ENCODE assay signal across 2 cellular contexts in the genomic region with DNA sequence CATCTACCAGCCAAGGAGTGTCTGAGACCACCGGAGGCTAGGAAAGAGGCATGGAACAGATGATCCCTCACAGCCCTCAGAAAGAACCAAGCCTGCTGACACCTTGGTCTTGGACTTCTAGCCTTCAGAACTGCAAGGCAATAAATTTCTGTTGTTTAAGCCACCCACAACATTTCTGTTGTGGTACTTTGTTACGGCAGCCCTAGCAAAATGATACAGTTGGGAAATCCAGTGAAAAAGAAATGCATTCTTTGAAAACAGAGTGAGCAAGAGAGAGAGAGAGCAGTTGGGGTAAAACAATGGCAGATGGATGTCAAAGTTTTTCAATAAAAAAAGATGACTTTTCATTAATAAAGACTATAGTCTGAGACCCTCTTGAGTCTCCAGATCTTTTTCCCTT.
TF ChIP-seq lines count a peak whose summit lies in the region.

No MANE protein-coding gene starts in this region.

TF ChIP-seq in SK-N-SH, 30 proteins besides CTCF, POLR2A, EP300 and RAD21:
- TF ChIP-seq REST (IDR thresholded peaks at IDR 0.05; ENCODE audit: low read depth, low read length) (no peak), TCF12 (IDR thresholded peaks at IDR 0.05) (no peak), MXI1 (IDR thresholded peaks at IDR 0.05; ENCODE audit: low read depth, low read length) (no peak), FOXJ3 (CRISPR knock-in tag; IDR thresholded peaks at IDR 0.05) (no peak)

TF ChIP-seq in SK-N-SH treated with all-trans-retinoic acid at 6 μM for 48 hours, 23 proteins besides CTCF, POLR2A, EP300 and RAD21 (continued from another document):
- TF ChIP-seq CSRNP3 (CRISPR knock-in tag; IDR thresholded peaks at IDR 0.05) = no peak
- TF ChIP-seq PPARA (CRISPR knock-in tag; IDR thresholded peaks at IDR 0.05; ENCODE audit: borderline replicate concordance) = no peak
- TF ChIP-seq ESRRG (CRISPR knock-in tag; IDR thresholded peaks at IDR 0.05) = no peak
- TF ChIP-seq GLIS3 (CRISPR knock-in tag; IDR thresholded peaks at IDR 0.05) = no peak
- no peak for TF ChIP-seq BACH2 (CRISPR knock-in tag; IDR thresholded peaks at IDR 0.05; ENCODE audit: borderline replicate concordance)
